In genomic region chr1:153538315-153538821, GRCh38 we compare ENCODE assay signal across 10 cellular contexts. TPM values are rescaled to one million over a fixed set of nuclear protein-coding genes. Genes with fewer than 3 reads are reported as not detected.
DNase-seq lines count a peak whose midpoint lies in the region; ATAC-seq and TF ChIP-seq lines count a peak whose summit lies in the region.
"Had no signal": no experiment of that assay in that cellular context is flagged by ENCODE, and none has a peak within 500 bp of the region (broad histone marks: within the 10 kb centered on the region; RNA-seq: fewer than 3 reads in every experiment).

No MANE protein-coding gene starts in this region.

- ATAC-seq in GM18502 (IDR thresholded peaks at IDR 0.05; ENCODE audit: poor library complexity, unreplicated experiment) (no peak), HG02852 (IDR thresholded peaks at IDR 0.05; ENCODE audit: unreplicated experiment) (no peak), GM18907 (IDR thresholded peaks at IDR 0.05; ENCODE audit: unreplicated experiment) (no peak), HG02870 (IDR thresholded peaks at IDR 0.05; ENCODE audit: unreplicated experiment) (no peak)

- H3K4me1 Mint-ChIP-seq in HFFc6 (ENCODE audit: low read depth) = peaks cover 88% of the 10 kb centered on the region

- H3K4me3 ChIP-seq in BE2C (ENCODE audit: low read depth, low read length) = no peak overlapping the region

- H3K4me1 ChIP-seq in BE2C = peaks cover 33% of the 10 kb centered on the region

- DNase-seq in BE2C (peak; percentile 82), HFFc6 (peak; percentile 62), SW480 (ENCODE audit: low spot score) (peak; percentile 88), iPS-NIHi11 (ENCODE audit: low spot score) (peak; percentile 76)
- DNase-seq: DND-41, NCI-H1105 treated with DMSO at 0.1 percent for 48 hours had no signal

- TF ChIP-seq CTCF in BE2C (IDR thresholded peaks at IDR 0.05; ENCODE audit: low read depth, low read length) (no peak; the same call in 1 of the 2 replicates), HFFc6 (IDR thresholded peaks at IDR 0.05) (peak; percentile 17)

- peak overlapping the region; percentile 79 for H3K27ac Mint-ChIP-seq in HFFc6

- H3K27me3 Mint-ChIP-seq in HFFc6 (ENCODE audit: insufficient read depth) = peaks cover 10% of the 10 kb centered on the region

- no peaks in the 10 kb centered on the region for H3K9me3 ChIP-seq in BE2C

- no peak overlapping the region for H3K4me3 Mint-ChIP-seq in HFFc6

- H3K9me3 Mint-ChIP-seq in HFFc6 = no peaks in the 10 kb centered on the region

- H3K36me3 Mint-ChIP-seq in HFFc6 (ENCODE audit: low read depth) = peaks cover 28% of the 10 kb centered on the region

- no peaks in the 10 kb centered on the region for H3K36me3 ChIP-seq in BE2C

- H3K27me3 ChIP-seq in BE2C = no peaks in the 10 kb centered on the region

RNA-seq across cellular contexts. Expression of gene S100A5, which starts 2.4 kb away (rescaled TPM):
- not detected for polyA plus RNA-seq in BE2C (2012; ENCODE audit: insufficient read depth, insufficient read length, low read depth)
- 1 to 10 TPM in 1 of 6 experiments, under 1 TPM in 5; 0.40 to 1.2 (median 0.71) TPM for total RNA-seq in HFFc6 (2021; fragmentation: NEBNext Ultra II Directional; extraction: Animal tissue kit (Norgen Biotek cat#: 25700))

RNA-seq across cellular contexts. Expression of gene S100A6, which starts 2.6 kb away (rescaled TPM):
- polyA plus RNA-seq in BE2C (2012; ENCODE audit: insufficient read depth, insufficient read length, low read depth) = 998 TPM
- total RNA-seq in HFFc6 (2021; fragmentation: NEBNext Ultra II Directional; extraction: Animal tissue kit (Norgen Biotek cat#: 25700)) = 1,000 to 10,000 TPM; 1,971 to 2,311 (median 2,129) TPM

RNA-seq across cellular contexts. Expression of gene S100A4, which starts 7.2 kb away (rescaled TPM):
- polyA plus RNA-seq in BE2C (2012; ENCODE audit: insufficient read depth, insufficient read length, low read depth) = 109 TPM
- total RNA-seq in HFFc6 (2021; fragmentation: NEBNext Ultra II Directional; extraction: Animal tissue kit (Norgen Biotek cat#: 25700)) = 100 to 1,000 TPM; 394 to 846 (median 814) TPM

RNA-seq across cellular contexts. Expression of gene S100A3, which starts 10.7 kb away (rescaled TPM):
- polyA plus RNA-seq in BE2C (2012; ENCODE audit: insufficient read depth, insufficient read length, low read depth) = 0.69 TPM
- total RNA-seq in HFFc6 (2021; fragmentation: NEBNext Ultra II Directional; extraction: Animal tissue kit (Norgen Biotek cat#: 25700)) = 1 to 10 TPM; 3.4 to 5.6 (median 5.1) TPM

RNA-seq across cellular contexts. Expression of gene S100A2, which starts 27.3 kb away (rescaled TPM):
- 5.6 TPM for polyA plus RNA-seq in BE2C (2012; ENCODE audit: insufficient read depth, insufficient read length, low read depth)
- 10 to 100 TPM in 4 of 6 experiments, 1 to 10 TPM in 2; 7.4 to 12.5 (median 10.4) TPM for total RNA-seq in HFFc6 (2021; fragmentation: NEBNext Ultra II Directional; extraction: Animal tissue kit (Norgen Biotek cat#: 25700))
